1 cellular context compared by ENCODE assay signal in genomic region chr3:10334042-10334441, GRCh38.
TF ChIP-seq lines count a peak whose summit lies in the region.

No MANE protein-coding gene starts in this region.

TF ChIP-seq in H1, 55 proteins besides CTCF, POLR2A, EP300 and RAD21:
- TF ChIP-seq SIRT6 (IDR thresholded peaks at IDR 0.05; ENCODE audit: low read length): no peak
- TF ChIP-seq JUND (IDR thresholded peaks at IDR 0.05; ENCODE audit: low read length): no peak
- no peak for TF ChIP-seq MAFK (IDR thresholded peaks at IDR 0.05; ENCODE audit: low read depth, low read length)
- TF ChIP-seq ZNF274 (IDR thresholded peaks at IDR 0.05; ENCODE audit: borderline replicate concordance, extremely low read depth, low read length): no peak
- TF ChIP-seq SIN3A (conservative IDR thresholded peaks at IDR 0.05 in 1 of 2, IDR thresholded peaks at IDR 0.05 in 1 of 2; ENCODE audit: low read depth in 1 of 2, low read length in 2 of 2): no peak
- TF ChIP-seq SAP30 (IDR thresholded peaks at IDR 0.05; ENCODE audit: insufficient read depth, insufficient replicate concordance, low read length): no peak
- TF ChIP-seq NRF1 (IDR thresholded peaks at IDR 0.05; ENCODE audit: low read depth, low read length): no peak
- TF ChIP-seq SP2 (IDR thresholded peaks at IDR 0.05; ENCODE audit: low read length): no peak
- no peak for TF ChIP-seq SP1 (IDR thresholded peaks at IDR 0.05; ENCODE audit: low read depth, low read length)
- no peak for TF ChIP-seq ASH2L (IDR thresholded peaks at IDR 0.05; ENCODE audit: low read length)
- TF ChIP-seq RFX5 (IDR thresholded peaks at IDR 0.05; ENCODE audit: borderline replicate concordance, low read depth, low read length): no peak
